Comparison of ENCODE assay signal across 17 cellular contexts in the genomic region with DNA sequence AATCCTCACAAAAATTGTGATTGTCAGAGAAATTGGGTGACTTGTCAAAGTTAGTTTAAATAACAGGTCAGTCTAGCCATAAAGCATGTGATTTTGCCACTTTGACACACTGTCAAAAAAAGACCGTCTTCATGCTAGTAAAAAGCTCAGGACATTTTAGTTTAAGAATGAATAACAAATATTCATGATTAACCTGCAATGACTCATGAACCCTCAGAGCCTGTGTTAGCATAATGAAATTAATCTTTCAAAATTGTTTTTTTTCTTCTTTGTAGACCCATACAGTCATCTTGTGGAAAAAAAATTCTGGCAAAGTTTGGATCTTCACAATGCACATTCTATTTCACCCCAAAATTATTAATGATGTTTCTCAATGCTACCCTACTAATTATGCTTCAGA.
DNase-seq lines count a peak whose midpoint lies in the region; ATAC-seq and TF ChIP-seq lines count a peak whose summit lies in the region.
"Had no signal": no experiment of that assay in that cellular context is flagged by ENCODE, and none has a peak within 500 bp of the region (broad histone marks: within the 10 kb centered on the region; RNA-seq: fewer than 3 reads in every experiment).

No MANE protein-coding gene starts in this region.

- no peak overlapping the region for H2AFZ ChIP-seq in PC-3 (ENCODE audit: low read length)
- no peak overlapping the region for H2AFZ ChIP-seq in neural progenitor cell (replicated peaks)
- H2AFZ ChIP-seq: GM23338 had no signal

- no peak overlapping the region for H3K27ac ChIP-seq in PC-3 (ENCODE audit: low read length)
- no peak overlapping the region for H3K27ac ChIP-seq in neural progenitor cell

- TF ChIP-seq CTCF in PC-3 (conservative IDR thresholded peaks at IDR 0.05; ENCODE audit: low read depth, low read length) (no peak), astrocyte of the spinal cord (IDR thresholded peaks at IDR 0.05; ENCODE audit: low read depth, low read length) (no peak), epithelial cell of esophagus (IDR thresholded peaks at IDR 0.05; ENCODE audit: insufficient read depth, low read depth, low read length, missing control alignments) (no peak), neural progenitor cell (IDR thresholded peaks at IDR 0.05) (no peak)

- no peaks in the 10 kb centered on the region for H3K9me3 ChIP-seq in PC-3 (ENCODE audit: low read length)
- H3K9me3 ChIP-seq in neural progenitor cell (ENCODE audit: low read depth) = no peaks in the 10 kb centered on the region
- H3K9me3 ChIP-seq: HAP-1 had no signal

- H3K9ac ChIP-seq in PC-3 (ENCODE audit: low read length) (no peak overlapping the region), neural progenitor cell (no peak overlapping the region)

- H3K4me1 ChIP-seq in PC-3 (ENCODE audit: insufficient read depth, low read length) (no peaks in the 10 kb centered on the region), neural progenitor cell (no peaks in the 10 kb centered on the region)
- H3K4me1 ChIP-seq: HAP-1 had no signal

- H3K4me1 Mint-ChIP-seq in neural progenitor cell = no peaks in the 10 kb centered on the region
- H3K4me1 Mint-ChIP-seq: CD4-positive, alpha-beta memory T cell; GM23338 had no signal

- no peaks in the 10 kb centered on the region for H3K27me3 Mint-ChIP-seq in neural progenitor cell (ENCODE audit: insufficient read depth, low read depth)
- H3K27me3 Mint-ChIP-seq: CD4-positive, alpha-beta memory T cell had no signal

- no peaks in the 10 kb centered on the region for H3K9me2 ChIP-seq in PC-3 (replicated peaks; ENCODE audit: low read length)

- peak; percentile 9 for DNase-seq in HCEC 1CT
- DNase-seq in PC-3 = peak; percentile 26
- DNase-seq in astrocyte of the spinal cord (ENCODE audit: low read depth, low spot score) = peak; percentile 2
- DNase-seq in epithelial cell of esophagus (ENCODE audit: low read depth) = peak; percentile 48
- DNase-seq in neural progenitor cell (ENCODE audit: low spot score) = no peak
- no peak for DNase-seq in HUDEP-2 (lab: John Stamatoyannopoulos, UW; ENCODE audit: unreplicated experiment in 76 of 76)
- DNase-seq: C1 segment of cervical spinal cord; Calu3; CD4-positive, alpha-beta memory T cell; COR-L47; DMS53; DMS79 treated with DMSO at 0.1 percent for 48 hours; GF-D8 had no signal

- CTCF ChIA-PET in PC-3 (lab: Charles Lee) = no interaction called here

- in situ Hi-C loops in astrocyte of the spinal cord (cut with HindIII; ENCODE audit: low sequenced_read_pairs) = no loop called here

- intact Hi-C loops in PC-3 (cut with micrococcal nuclease) = no loop called here

- H3K27ac Mint-ChIP-seq in neural progenitor cell = no peak overlapping the region
- H3K27ac Mint-ChIP-seq: CD4-positive, alpha-beta memory T cell; GM23338 had no signal

- H3K4me2 ChIP-seq in PC-3 (ENCODE audit: low read length) = no peak overlapping the region
- no peak overlapping the region for H3K4me2 ChIP-seq in neural progenitor cell
- H3K4me2 ChIP-seq: GM23338 had no signal

- ATAC-seq in PC-3 = peak; percentile 85
- ATAC-seq in HG03521 (IDR thresholded peaks at IDR 0.05; ENCODE audit: unreplicated experiment) = no peak
- ATAC-seq in HG02571 (IDR thresholded peaks at IDR 0.05; ENCODE audit: unreplicated experiment) = no peak
- ATAC-seq: GM23338 had no signal

- H3K79me2 ChIP-seq in PC-3 (ENCODE audit: low read length) (no peaks in the 10 kb centered on the region), neural progenitor cell (ENCODE audit: low read depth) (no peaks in the 10 kb centered on the region)

- peaks cover 2% of the 10 kb centered on the region for H3K9me3 Mint-ChIP-seq in neural progenitor cell

- no peaks in the 10 kb centered on the region for H3F3A ChIP-seq in PC-3 (ENCODE audit: low read length, unreplicated experiment)
- H3F3A ChIP-seq in neural progenitor cell (ENCODE audit: low read depth) = no peaks in the 10 kb centered on the region

- H3K4me3 Mint-ChIP-seq in neural progenitor cell = no peak overlapping the region
- H3K4me3 Mint-ChIP-seq: CD4-positive, alpha-beta memory T cell; GM23338 had no signal

- POLR2A ChIA-PET in PC-3 (lab: Charles Lee; ENCODE audit: unreplicated experiment) = no interaction called here

- BruUV-seq in PC-3 (replicated peaks; lab: Mats Ljungman, UMichigan) = no TSS peak

- H3K36me3 ChIP-seq in PC-3 (ENCODE audit: low read depth, low read length) = no peaks in the 10 kb centered on the region
- no peaks in the 10 kb centered on the region for H3K36me3 ChIP-seq in neural progenitor cell
- H3K36me3 ChIP-seq: HAP-1 had no signal

- H3K27me3 ChIP-seq in PC-3 (ENCODE audit: low read length) (no peaks in the 10 kb centered on the region), neural progenitor cell (no peaks in the 10 kb centered on the region)

- H3K4me3 ChIP-seq in PC-3 (ENCODE audit: low read length) (no peak overlapping the region), astrocyte of the spinal cord (ENCODE audit: low read depth, low read length) (no peak overlapping the region), epithelial cell of esophagus (ENCODE audit: low read length) (no peak overlapping the region), neural progenitor cell (no peak overlapping the region)
- H3K4me3 ChIP-seq: GM23338, HAP-1 had no signal

- no peaks in the 10 kb centered on the region for H3K36me3 Mint-ChIP-seq in neural progenitor cell
- H3K36me3 Mint-ChIP-seq: CD4-positive, alpha-beta memory T cell had no signal

- no peaks in the 10 kb centered on the region for H4K20me1 ChIP-seq in PC-3 (ENCODE audit: low read length)
- H4K20me1 ChIP-seq in neural progenitor cell (ENCODE audit: low read depth) = no peaks in the 10 kb centered on the region

Comparison
In these comparisons a context has a peak if more than half of its experiments do, and no peak if none do; other contexts are left out.
1. DNase-seq: peak in HCEC 1CT (single experiment), PC-3 (single experiment), astrocyte of the spinal cord (single experiment) and epithelial cell of esophagus (single experiment); none in neural progenitor cell (single experiment) and HUDEP-2 (0 of 76).